8 cellular contexts compared by ENCODE assay signal in genomic region chr7:32490127-32490796, GRCh38. TPM values are rescaled to one million over a fixed set of nuclear protein-coding genes. Genes with fewer than 3 reads are reported as not detected.
A peak's percentile ranks its signal among the peaks of the same experiment; 100 is the strongest.
DNase-seq lines count a peak whose midpoint lies in the region; ATAC-seq and TF ChIP-seq lines count a peak whose summit lies in the region.

LSM5 (minus strand) TSS chr7:32490380; CDS start chr7:32490365, 15 bp downstream.

- peaks cover 19% of the 10 kb centered on the region for H3K4me1 ChIP-seq in CD8-positive, alpha-beta T cell (ENCODE audit: insufficient read depth, low read length)
- peaks cover 2% of the 10 kb centered on the region for H3K4me1 ChIP-seq in mesenchymal stem cell (ENCODE audit: control insufficient read depth, insufficient read depth, low read depth, low read length)

- H3K79me1 ChIP-seq in mesenchymal stem cell (replicated peaks; ENCODE audit: low read length, poor library complexity, severe bottlenecking), result peaks cover 16% of the 10 kb centered on the region

- H3K4me2 ChIP-seq in mesenchymal stem cell (ENCODE audit: low read length, poor library complexity, severe bottlenecking), result peak within 1 kb of the TSS; percentile 52

- H3K14ac ChIP-seq in mesenchymal stem cell (ENCODE audit: low read length in 2 of 2), result peak within 1 kb of the TSS in 1 of 2 experiments; percentile 92

- H3K4me1 Mint-ChIP-seq in CD8-positive, alpha-beta T cell (ENCODE audit: low read depth), result peaks cover 29% of the 10 kb centered on the region
- peaks cover 15 to 29% of the 10 kb centered on the region in 2 donors for H3K4me1 Mint-ChIP-seq in effector memory CD8-positive, alpha-beta T cell (ENCODE audit: low read depth in 2 of 2)

- peaks cover 35% of the 10 kb centered on the region for H3K36me3 Mint-ChIP-seq in CD8-positive, alpha-beta T cell
- H3K36me3 Mint-ChIP-seq in effector memory CD8-positive, alpha-beta T cell (ENCODE audit: insufficient read depth), result peaks cover 35% of the 10 kb centered on the region

- H3K27me3 Mint-ChIP-seq in CD8-positive, alpha-beta T cell (ENCODE audit: low read depth), result no peaks in the 10 kb centered on the region
- no peaks in the 10 kb centered on the region for H3K27me3 Mint-ChIP-seq in effector memory CD8-positive, alpha-beta T cell

- H2AK5ac ChIP-seq in mesenchymal stem cell (ENCODE audit: low read length, severe bottlenecking), result no peak within 1 kb of the TSS

- H2AFZ ChIP-seq in mesenchymal stem cell (ENCODE audit: low read depth, low read length), result peak within 1 kb of the TSS; percentile 96

- peak within 1 kb of the TSS; percentile 72 to 95 for H3K18ac ChIP-seq in mesenchymal stem cell (ENCODE audit: low read depth in 1 of 2, low read length in 2 of 2)

- H3K9me3 ChIP-seq in CD8-positive, alpha-beta T cell (ENCODE audit: low read length), result no peaks in the 10 kb centered on the region
- H3K9me3 ChIP-seq in mesenchymal stem cell (ENCODE audit: control insufficient read depth, low read length), result no peaks in the 10 kb centered on the region

- H2BK15ac ChIP-seq in mesenchymal stem cell (ENCODE audit: low read depth, poor library complexity, severe bottlenecking), result no peak within 1 kb of the TSS

- peak within 1 kb of the TSS; percentile 86 for H3K4me3 Mint-ChIP-seq in CD8-positive, alpha-beta T cell
- peak within 1 kb of the TSS; percentile 84 to 93 for H3K4me3 Mint-ChIP-seq in effector memory CD8-positive, alpha-beta T cell

- TF ChIP-seq CTCF in CD8-positive, alpha-beta T cell (IDR thresholded peaks at IDR 0.05), result no peak
- no peak for TF ChIP-seq CTCF in GM20000 (IDR thresholded peaks at IDR 0.05; ENCODE audit: extremely low read depth, missing control alignments)

- H2BK5ac ChIP-seq in mesenchymal stem cell (ENCODE audit: low read depth, low read length, poor library complexity, severe bottlenecking), result no peak within 1 kb of the TSS

- DNase-seq in CD8-positive, alpha-beta T cell, result peak; percentile 78 to 93 (median 86)
- peak; percentile 79 for DNase-seq in GM20000 (ENCODE audit: low spot score)
- peak; percentile 98 for DNase-seq in HT-29 (ENCODE audit: low spot score)
- peak; percentile 92 to 94 for DNase-seq in NOMO-1 (lab: John Stamatoyannopoulos, UW; ENCODE audit: unreplicated experiment in 2 of 2)
- DNase-seq in effector memory CD8-positive, alpha-beta T cell, result peak; percentile 84 to 88 (median 85)
- DNase-seq in mesenchymal stem cell, result peak; percentile 95
- peak; percentile 76 for DNase-seq in stimulated activated CD8-positive, alpha-beta memory T cell treated with anti-CD3 and anti-CD28 coated beads, Interleukin-12 subunit alpha, Interleukin-12 subunit beta, amount 100 ng/mL, for 4 hours (ENCODE audit: low read depth)

- POLR2A ChIA-PET in CD8-positive, alpha-beta T cell (lab: Charles Lee), result interaction anchor here (0.9 to 1.3 kb wide), 3 partner anchors 11 to 401 kb away, joined by 3 to 7 read pairs (median 4); partner anchors contain the start of gene KBTBD2
- POLR2A ChIA-PET in activated CD8-positive, alpha-beta memory T cell treated with anti-CD3 and anti-CD28 coated beads for 36 hours (lab: Charles Lee), result no interaction called here

- no peak within 1 kb of the TSS for H4K91ac ChIP-seq in mesenchymal stem cell (ENCODE audit: low read length)

- peak within 1 kb of the TSS; percentile 98 for H3K27ac Mint-ChIP-seq in CD8-positive, alpha-beta T cell
- peak within 1 kb of the TSS; percentile 97 to 98 for H3K27ac Mint-ChIP-seq in effector memory CD8-positive, alpha-beta T cell

- peak within 1 kb of the TSS in 1 of 2 experiments; percentile 49 for H2BK12ac ChIP-seq in mesenchymal stem cell (ENCODE audit: low read length in 2 of 2)

- no peaks in the 10 kb centered on the region for H3K9me3 Mint-ChIP-seq in CD8-positive, alpha-beta T cell
- H3K9me3 Mint-ChIP-seq in effector memory CD8-positive, alpha-beta T cell, result no peaks in the 10 kb centered on the region

- H3K36me3 ChIP-seq in CD8-positive, alpha-beta T cell (ENCODE audit: insufficient read depth, low read length), result peaks cover 3% of the 10 kb centered on the region
- peaks cover 3 to 21% of the 10 kb centered on the region in 2 experiments for H3K36me3 ChIP-seq in mesenchymal stem cell (ENCODE audit: control insufficient read depth in 1 of 2, insufficient read depth in 2 of 2, low read depth in 1 of 2, low read length in 2 of 2)

- H3K9ac ChIP-seq in mesenchymal stem cell (ENCODE audit: low read length), result peak within 1 kb of the TSS; percentile 88

- peak within 1 kb of the TSS; percentile 75 for H3K4me3 ChIP-seq in CD8-positive, alpha-beta T cell (ENCODE audit: low read depth, low read length)
- peak within 1 kb of the TSS; percentile 90 to 91 for H3K4me3 ChIP-seq in mesenchymal stem cell (ENCODE audit: insufficient read depth in 1 of 2, low read depth in 1 of 2, low read length in 2 of 2)

- H3K27ac ChIP-seq in CD8-positive, alpha-beta T cell (ENCODE audit: low read depth, low read length), result peak within 1 kb of the TSS; percentile 85
- H3K27ac ChIP-seq in mesenchymal stem cell (ENCODE audit: low read length, poor library complexity, severe bottlenecking), result peak within 1 kb of the TSS; percentile 92

- no peaks in the 10 kb centered on the region for H3K27me3 ChIP-seq in CD8-positive, alpha-beta T cell (ENCODE audit: insufficient read depth, low read length)
- no peaks in the 10 kb centered on the region for H3K27me3 ChIP-seq in mesenchymal stem cell (ENCODE audit: control insufficient read depth in 1 of 2, insufficient read depth in 1 of 2, low read length in 2 of 2)

- intact Hi-C loops in CD8-positive, alpha-beta T cell (cut with DNase I, micrococcal nuclease), result loop anchor here (1.0 to 10.0 kb wide), 10 partner anchors 47 to 1895 kb away; partner anchors contain the start of genes GARS1 (in 1 of the 2), KBTBD2 (in 1 of the 2) and RP9 (in 1 of the 2)

- H3K4ac ChIP-seq in mesenchymal stem cell (ENCODE audit: low read depth in 1 of 2, low read length in 2 of 2), result peak within 1 kb of the TSS; percentile 9 to 94

- no peak within 1 kb of the TSS for H2BK120ac ChIP-seq in mesenchymal stem cell (ENCODE audit: low read depth, low read length)

- CTCF ChIA-PET in CD8-positive, alpha-beta T cell (lab: Charles Lee), result interaction anchor here (1.1 to 1.2 kb wide), 2 partner anchors 11 to 28 kb away, joined by 3 read pairs; no protein-coding TSS in a partner anchor
- CTCF ChIA-PET in activated CD8-positive, alpha-beta memory T cell treated with anti-CD3 and anti-CD28 coated beads for 36 hours (lab: Charles Lee), result no interaction called here

- H4K8ac ChIP-seq in mesenchymal stem cell (ENCODE audit: low read length), result peak within 1 kb of the TSS; percentile 80

- peak; percentile 60 for ATAC-seq in CD8-positive, alpha-beta T cell
- ATAC-seq in effector memory CD8-positive, alpha-beta T cell (replicated peaks), result peak; percentile 75

- 0% methylated on average over 31 of the region's 38 CpGs for WGBS in mesenchymal stem cell

- peak within 1 kb of the TSS in 1 of 2 experiments; percentile 42 for H3K23ac ChIP-seq in mesenchymal stem cell (ENCODE audit: low read length in 2 of 2)

RNA-seq across cellular contexts. Expression of gene LSM5, which starts in this region (rescaled TPM):
- total RNA-seq in CD8-positive, alpha-beta T cell, result 10 to 100 TPM; 32.1 to 38.6 TPM
- total RNA-seq in HT-29 (2014; rRNA removed; shearing (Covaris generic)), result 11.3 and 22.8 TPM in 2 replicates
- total RNA-seq in activated CD8-positive, alpha-beta memory T cell treated with anti-CD3 and anti-CD28 coated beads for 36 hours, result 100 to 1,000 TPM; 124 to 132 TPM
- polyA plus RNA-seq in mesenchymal stem cell (2013, experiment 1 of 2), result 67.9 TPM
- 76.5 TPM for polyA plus RNA-seq in mesenchymal stem cell (2013, experiment 2 of 2)

Comparison
In these comparisons a context has a peak if more than half of its experiments do, and no peak if none do; other contexts are left out.
1. Peak in every context shown above with its lines: DNase-seq, ATAC-seq, H3K4me3 ChIP-seq and H3K27ac ChIP-seq.